Comparison of ENCODE assay signal across 8 cellular contexts in the genomic region with DNA sequence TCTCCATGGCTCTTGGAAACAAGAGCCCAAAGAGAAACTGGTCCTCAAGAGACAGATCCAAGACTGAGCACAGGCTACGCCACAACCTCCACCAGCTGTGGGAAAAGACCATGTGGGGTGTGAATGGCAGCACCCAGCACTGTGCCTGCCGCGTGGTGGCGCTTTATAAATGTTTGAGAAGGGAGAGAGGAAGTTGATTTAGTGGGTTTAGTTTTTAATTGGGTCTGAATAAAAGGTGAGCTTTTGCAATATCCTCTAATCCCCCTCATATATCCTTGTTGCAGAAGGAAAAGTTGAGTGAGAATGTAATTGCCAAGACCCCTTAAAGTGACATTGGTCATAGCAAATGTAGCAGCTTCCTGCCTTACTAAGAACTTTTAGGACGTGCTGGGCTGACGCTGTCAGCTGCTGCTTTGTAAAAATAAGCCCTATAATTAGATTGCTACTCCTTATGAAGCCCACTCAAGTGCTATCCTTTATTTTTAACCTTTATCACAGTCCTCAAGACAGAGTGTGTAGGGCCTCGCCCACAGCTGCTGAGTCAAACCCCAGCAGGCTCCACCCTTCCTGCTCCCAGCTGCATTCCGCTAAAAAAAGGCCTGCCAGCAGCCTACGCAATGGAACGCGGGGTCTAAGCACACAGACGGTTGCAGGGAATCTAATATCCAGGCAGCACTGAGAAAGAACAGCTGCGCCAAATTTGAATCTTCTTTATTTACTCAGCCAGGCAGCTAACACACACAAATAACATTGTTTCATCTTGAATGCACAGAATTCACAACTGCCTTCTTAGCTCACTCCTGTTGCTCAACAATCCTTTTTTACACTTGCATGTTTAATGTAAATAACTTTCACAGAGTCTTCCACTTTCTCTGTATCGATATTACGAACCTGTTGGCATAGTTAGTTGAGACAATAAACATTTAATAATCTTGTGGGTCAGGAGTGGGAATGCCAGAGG. TPM values are rescaled to one million over a fixed set of nuclear protein-coding genes. Genes with fewer than 3 reads are reported as not detected.
A peak's percentile ranks its signal among the peaks of the same experiment; 100 is the strongest.
DNase-seq lines count a peak whose midpoint lies in the region; ATAC-seq lines count a peak whose summit lies in the region.

No MANE protein-coding gene starts in this region.

- peak; percentile 2 for DNase-seq in DMS79 treated with DMSO at 0.1 percent for 48 hours (lab: John Stamatoyannopoulos, UW)
- DNase-seq in DMS79 (lab: John Stamatoyannopoulos, UW): no peak
- peak; percentile 5 for DNase-seq in NCI-H524 treated with DMSO at 0.1 percent for 48 hours (lab: John Stamatoyannopoulos, UW)
- DNase-seq in activated CD4-positive, alpha-beta T cell treated with anti-CD3 and anti-CD28 coated beads, Interleukin-2, amount 50 U/mL, for 48 hours: peak; percentile 75 to 77
- DNase-seq in effector CD8-positive, alpha-beta T cell (lab: John Stamatoyannopoulos, UW): peak; percentile 38
- DNase-seq in mesenchymal stem cell: peak; percentile 94
- peak; percentile 38 to 49 (median 48) for DNase-seq in stimulated activated CD4-positive, alpha-beta T cell treated with anti-CD3 and anti-CD28 coated beads, TNF-alpha, amount 100 ng/mL, for 48 hours (ENCODE audit: low read depth in 3 of 3)

- H3K4me1 ChIP-seq in mesenchymal stem cell (ENCODE audit: control insufficient read depth, insufficient read depth, low read depth, low read length): peaks cover 4% of the 10 kb centered on the region

- peak overlapping the region; percentile 91 for H2BK15ac ChIP-seq in mesenchymal stem cell (ENCODE audit: low read depth, poor library complexity, severe bottlenecking)

- ATAC-seq in HG02943 (IDR thresholded peaks at IDR 0.05; ENCODE audit: low read depth, unreplicated experiment): peak; percentile 73

- H2AFZ ChIP-seq in mesenchymal stem cell (ENCODE audit: low read depth, low read length): no peak overlapping the region

- H3K18ac ChIP-seq in mesenchymal stem cell (ENCODE audit: low read depth in 1 of 2, low read length in 2 of 2): peak overlapping the region; percentile 90 to 96

- WGBS in mesenchymal stem cell: 22% methylated on average over 14 of the region's 15 CpGs

- H2BK120ac ChIP-seq in mesenchymal stem cell (ENCODE audit: low read depth, low read length): peak overlapping the region; percentile 71

- H2AK5ac ChIP-seq in mesenchymal stem cell (ENCODE audit: low read length, severe bottlenecking): peak overlapping the region; percentile 95

- H2BK5ac ChIP-seq in mesenchymal stem cell (ENCODE audit: low read depth, low read length, poor library complexity, severe bottlenecking): no peak overlapping the region

- H3K79me1 ChIP-seq in mesenchymal stem cell (replicated peaks; ENCODE audit: low read length, poor library complexity, severe bottlenecking): peaks cover 6% of the 10 kb centered on the region

- no peaks in the 10 kb centered on the region for H3K9me3 ChIP-seq in mesenchymal stem cell (ENCODE audit: control insufficient read depth, low read length)

- H4K91ac ChIP-seq in mesenchymal stem cell (ENCODE audit: low read length): peak overlapping the region; percentile 90

- no peak overlapping the region for H3K23ac ChIP-seq in mesenchymal stem cell (ENCODE audit: low read length in 2 of 2)

- H3K14ac ChIP-seq in mesenchymal stem cell (ENCODE audit: low read length in 2 of 2): peak overlapping the region in 1 of 2 experiments; percentile 74

- peak overlapping the region in 1 of 2 experiments; percentile 64 for H3K4ac ChIP-seq in mesenchymal stem cell (ENCODE audit: low read depth in 1 of 2, low read length in 2 of 2)

- H3K4me2 ChIP-seq in mesenchymal stem cell (ENCODE audit: low read length, poor library complexity, severe bottlenecking): peak overlapping the region; percentile 44

- H3K36me3 ChIP-seq in mesenchymal stem cell (ENCODE audit: control insufficient read depth in 1 of 2, insufficient read depth in 2 of 2, low read depth in 1 of 2, low read length in 2 of 2): no peaks in the 10 kb centered on the region

- H3K9ac ChIP-seq in mesenchymal stem cell (ENCODE audit: low read length): peak overlapping the region; percentile 85

- H4K8ac ChIP-seq in mesenchymal stem cell (ENCODE audit: low read length): peak overlapping the region; percentile 69

- H3K27me3 ChIP-seq in mesenchymal stem cell (ENCODE audit: control insufficient read depth in 1 of 2, insufficient read depth in 1 of 2, low read length in 2 of 2): no peaks in the 10 kb centered on the region

- peak overlapping the region in 1 of 2 experiments; percentile 73 for H3K4me3 ChIP-seq in mesenchymal stem cell (ENCODE audit: insufficient read depth in 1 of 2, low read depth in 1 of 2, low read length in 2 of 2)

- H3K27ac ChIP-seq in mesenchymal stem cell (ENCODE audit: low read length, poor library complexity, severe bottlenecking): peak overlapping the region; percentile 58

- H2BK12ac ChIP-seq in mesenchymal stem cell (ENCODE audit: low read length in 2 of 2): peak overlapping the region; percentile 77 to 98

RNA-seq across cellular contexts. Expression of a gene that starts 47.3 kb away (rescaled TPM):
- polyA plus RNA-seq in mesenchymal stem cell (2013, experiment 1 of 2): 474 TPM
- polyA plus RNA-seq in mesenchymal stem cell (2013, experiment 2 of 2): 494 TPM
